Comparison of ENCODE assay signal across 22 cellular contexts in the genomic region with DNA sequence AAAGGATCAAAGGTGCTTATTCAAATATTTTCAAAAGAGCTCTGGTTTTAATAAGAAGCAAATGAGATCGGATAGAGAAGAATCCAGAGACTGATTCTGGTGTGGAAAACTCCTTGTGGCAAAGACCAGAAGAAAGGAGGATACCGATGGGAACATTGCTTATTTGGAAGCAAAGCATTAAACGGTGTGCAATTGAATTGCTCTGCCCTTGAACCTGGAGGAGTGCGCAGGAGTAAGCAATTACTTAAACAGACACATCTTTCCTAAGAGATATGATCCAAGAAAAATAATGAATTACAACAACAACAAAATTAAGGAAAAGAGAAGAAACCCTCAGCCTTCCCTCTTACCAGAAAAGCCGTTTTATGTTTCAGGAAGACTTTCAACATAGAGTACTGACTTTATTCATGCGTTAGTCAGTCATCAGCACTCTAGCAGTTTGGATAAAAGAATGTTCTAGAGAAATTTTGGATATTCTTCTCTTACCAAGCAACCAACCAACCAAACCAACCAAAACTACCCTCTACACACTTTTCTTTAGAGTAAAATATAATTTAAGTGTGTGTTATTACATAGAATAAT.
DNase-seq lines count a peak whose midpoint lies in the region; ATAC-seq and TF ChIP-seq lines count a peak whose summit lies in the region.
"Had no signal": no experiment of that assay in that cellular context is flagged by ENCODE, and none has a peak within 500 bp of the region (broad histone marks: within the 10 kb centered on the region; RNA-seq: fewer than 3 reads in every experiment).

No MANE protein-coding gene starts in this region.

- POLR2A ChIA-PET in SK-N-SH (lab: Yijun Ruan, JAX): no interaction called here

- no peaks in the 10 kb centered on the region for H4K20me1 ChIP-seq in SK-N-SH (ENCODE audit: insufficient read depth)
- H4K20me1 ChIP-seq: BLaER1 treated with 17β-estradiol and CSF1 and Interleukin-3, amounts not matched to agents 10 nM and 100 nM had no signal

- CTCF ChIA-PET in SK-N-SH (lab: Yijun Ruan, JAX): no interaction called here

- H3K36me3 Mint-ChIP-seq in mesothelial cell of epicardium: no peaks in the 10 kb centered on the region
- H3K36me3 Mint-ChIP-seq: CD14-positive monocyte had no signal

- H3K4me3 ChIP-seq in SK-N-SH (ENCODE audit: low read depth in 2 of 2, low read length in 1 of 2): no peak overlapping the region
- H3K4me3 ChIP-seq in ovary: no peak overlapping the region
- no peak overlapping the region for H3K4me3 ChIP-seq in testis
- H3K4me3 ChIP-seq: BLaER1 treated with 17β-estradiol and CSF1 and Interleukin-3, amounts not matched to agents 10 nM and 100 nM; GM23248 had no signal

- no peaks in the 10 kb centered on the region for H3K27me3 Mint-ChIP-seq in mesothelial cell of epicardium (ENCODE audit: low read depth)

- H3K9me3 ChIP-seq in SK-N-SH (peaks cover 12% of the 10 kb centered on the region; the same call in 1 of the 2 replicates), ovary (no peaks in the 10 kb centered on the region), testis (no peaks in the 10 kb centered on the region)
- H3K9me3 ChIP-seq: BE2C had no signal

- TF ChIP-seq CTCF in SK-N-SH (IDR thresholded peaks at IDR 0.05) (no peak), mesothelial cell of epicardium (IDR thresholded peaks at IDR 0.05; ENCODE audit: unreplicated experiment) (no peak), ovary (IDR thresholded peaks at IDR 0.05) (no peak), testis (IDR thresholded peaks at IDR 0.05) (no peak)

- H3K9ac ChIP-seq in SK-N-SH: no peak overlapping the region
- H3K9ac ChIP-seq: BLaER1 treated with 17β-estradiol and CSF1 and Interleukin-3, amounts not matched to agents 10 nM and 100 nM; GM23248 had no signal

- H3K9me2 ChIP-seq in SK-N-SH: no peaks in the 10 kb centered on the region

- H3K4me1 ChIP-seq in SK-N-SH (ENCODE audit: control insufficient read depth in 1 of 2, insufficient read depth in 2 of 2, low read depth in 1 of 2, low read length in 1 of 2): no peaks in the 10 kb centered on the region; a peak in 2 of 4 replicates
- H3K4me1 ChIP-seq in ovary (ENCODE audit: insufficient read depth): peaks cover 5% of the 10 kb centered on the region
- peaks cover 22% of the 10 kb centered on the region for H3K4me1 ChIP-seq in testis
- H3K4me1 ChIP-seq: BE2C; BLaER1 treated with 17β-estradiol and CSF1 and Interleukin-3, amounts not matched to agents 10 nM and 100 nM had no signal

- peak overlapping the region; percentile 50 for H3K27ac Mint-ChIP-seq in mesothelial cell of epicardium
- H3K27ac Mint-ChIP-seq: CD14-positive monocyte; CD4-positive, alpha-beta T cell; CD8-positive, alpha-beta memory T cell had no signal

- H3K79me2 ChIP-seq in SK-N-SH (ENCODE audit: insufficient read depth): no peaks in the 10 kb centered on the region

- ATAC-seq in SK-N-SH treated with all-trans-retinoic acid at 6 μM for 48 hours (no peak), HG02588 (IDR thresholded peaks at IDR 0.05; ENCODE audit: unreplicated experiment) (no peak), GM21526 (IDR thresholded peaks at IDR 0.05; ENCODE audit: low FRiP score, unreplicated experiment) (no peak)

- H2AFZ ChIP-seq in SK-N-SH (ENCODE audit: low read depth): peak overlapping the region; percentile 47; the same call in 1 of the 2 replicates
- H2AFZ ChIP-seq: GM23248 had no signal

- H3K4me1 Mint-ChIP-seq in mesothelial cell of epicardium: peaks cover 20% of the 10 kb centered on the region
- H3K4me1 Mint-ChIP-seq: CD14-positive monocyte; CD8-positive, alpha-beta memory T cell had no signal

- TF ChIP-seq EP300 in SK-N-SH (IDR thresholded peaks at IDR 0.05; ENCODE audit: borderline replicate concordance in 1 of 2, low read depth in 1 of 2, low read length in 1 of 2) (no peak), ovary (IDR thresholded peaks at IDR 0.05) (no peak)

- H3K4me2 ChIP-seq in SK-N-SH: no peak overlapping the region
- H3K4me2 ChIP-seq: BLaER1 treated with 17β-estradiol and CSF1 and Interleukin-3, amounts not matched to agents 10 nM and 100 nM had no signal

- H3K36me3 ChIP-seq in SK-N-SH (replicated peaks in 1 of 2; ENCODE audit: control insufficient read depth in 1 of 2, insufficient read depth in 2 of 2, low read length in 1 of 2) (no peaks in the 10 kb centered on the region), ovary (no peaks in the 10 kb centered on the region), testis (ENCODE audit: low read depth, missing control alignments) (no peaks in the 10 kb centered on the region)
- H3K36me3 ChIP-seq: BE2C; BLaER1 treated with 17β-estradiol and CSF1 and Interleukin-3, amounts not matched to agents 10 nM and 100 nM had no signal

- DNase-seq in SK-N-SH: no peak
- no peak for DNase-seq in mesothelial cell of epicardium (ENCODE audit: low spot score in 2 of 2, unreplicated experiment in 2 of 2)
- DNase-seq in ovary: peak in 3 of 5 donors; percentile 16 to 39 (median 24)
- DNase-seq in testis: peak; percentile 49
- DNase-seq in ACHN: no peak
- DNase-seq: AML-193; BE2C; Calu3; CD4-positive, alpha-beta T cell; CD8-positive, alpha-beta memory T cell; COR-L47; DMS153; DND-41; GM23248; H7; HCEC 1CT had no signal

- WGBS in SK-N-SH (ENCODE audit: low lambda C conversion rate): 22% methylated on average over 6 of the region's 6 CpGs
- WGBS in ovary, 3 donors: 7 to 15% (median 7%) methylated on average over 6 of the region's 6 CpGs
- 28 to 41% methylated on average over 6 of the region's 6 CpGs for WGBS in testis, 2 donors

- H3K4me3 Mint-ChIP-seq in mesothelial cell of epicardium: no peak overlapping the region
- H3K4me3 Mint-ChIP-seq: CD14-positive monocyte; CD4-positive, alpha-beta T cell; CD8-positive, alpha-beta memory T cell had no signal

- intact Hi-C loops in ovary (cut with DNase I): no loop called here
- intact Hi-C loops in testis (cut with DNase I; ENCODE audit: low total_unique reads): no loop called here

- TF ChIP-seq POLR2A in ovary (IDR thresholded peaks at IDR 0.05) (no peak), testis (IDR thresholded peaks at IDR 0.05) (no peak)

- no peaks in the 10 kb centered on the region for H3F3A ChIP-seq in SK-N-SH (replicated peaks; ENCODE audit: insufficient read depth)

- no peaks in the 10 kb centered on the region for H3K27me3 ChIP-seq in SK-N-SH (ENCODE audit: insufficient read depth)
- no peaks in the 10 kb centered on the region for H3K27me3 ChIP-seq in ovary
- no peaks in the 10 kb centered on the region for H3K27me3 ChIP-seq in testis
- H3K27me3 ChIP-seq: BE2C; BLaER1 treated with 17β-estradiol and CSF1 and Interleukin-3, amounts not matched to agents 10 nM and 100 nM had no signal

- TF ChIP-seq RAD21 in SK-N-SH (IDR thresholded peaks at IDR 0.05; ENCODE audit: low read length): no peak

- peaks cover 9% of the 10 kb centered on the region for H3K9me3 Mint-ChIP-seq in mesothelial cell of epicardium
- H3K9me3 Mint-ChIP-seq: CD4-positive, alpha-beta T cell; CD8-positive, alpha-beta memory T cell had no signal

- H3K27ac ChIP-seq in SK-N-SH (ENCODE audit: low read depth in 2 of 2, low read length in 1 of 2) (no peak overlapping the region), ovary (peak overlapping the region in 1 of 2 donors; percentile 28), testis (peak overlapping the region in 1 of 2 donors; percentile 52)
- H3K27ac ChIP-seq: 22Rv1; BLaER1 treated with 17β-estradiol and CSF1 and Interleukin-3, amounts not matched to agents 10 nM and 100 nM; GM23248 had no signal

- in situ Hi-C loops in ACHN (cut with HindIII; ENCODE audit: low pct_ligation_motif_present, low pct_unique_long_range_greater_than_20kb, low sequenced_read_pairs): no loop called here

TF ChIP-seq in SK-N-SH, 30 proteins besides CTCF, POLR2A, EP300 and RAD21 (continues in another document):
- TF ChIP-seq, protein P1, sequence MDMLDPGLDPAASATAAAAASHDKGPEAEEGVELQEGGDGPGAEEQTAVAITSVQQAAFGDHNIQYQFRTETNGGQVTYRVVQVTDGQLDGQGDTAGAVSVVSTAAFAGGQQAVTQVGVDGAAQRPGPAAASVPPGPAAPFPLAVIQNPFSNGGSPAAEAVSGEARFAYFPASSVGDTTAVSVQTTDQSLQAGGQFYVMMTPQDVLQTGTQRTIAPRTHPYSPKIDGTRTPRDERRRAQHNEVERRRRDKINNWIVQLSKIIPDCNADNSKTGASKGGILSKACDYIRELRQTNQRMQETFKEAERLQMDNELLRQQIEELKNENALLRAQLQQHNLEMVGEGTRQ (IDR thresholded peaks at IDR 0.05; ENCODE audit: borderline replicate concordance, low read depth, low read length): no peak
- TF ChIP-seq, protein P2, sequence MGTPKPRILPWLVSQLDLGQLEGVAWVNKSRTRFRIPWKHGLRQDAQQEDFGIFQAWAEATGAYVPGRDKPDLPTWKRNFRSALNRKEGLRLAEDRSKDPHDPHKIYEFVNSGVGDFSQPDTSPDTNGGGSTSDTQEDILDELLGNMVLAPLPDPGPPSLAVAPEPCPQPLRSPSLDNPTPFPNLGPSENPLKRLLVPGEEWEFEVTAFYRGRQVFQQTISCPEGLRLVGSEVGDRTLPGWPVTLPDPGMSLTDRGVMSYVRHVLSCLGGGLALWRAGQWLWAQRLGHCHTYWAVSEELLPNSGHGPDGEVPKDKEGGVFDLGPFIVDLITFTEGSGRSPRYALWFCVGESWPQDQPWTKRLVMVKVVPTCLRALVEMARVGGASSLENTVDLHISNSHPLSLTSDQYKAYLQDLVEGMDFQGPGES (IDR thresholded peaks at IDR 0.05; ENCODE audit: low read depth, low read length): no peak
- no peak for TF ChIP-seq MEF2A (IDR thresholded peaks at IDR 0.05; ENCODE audit: borderline replicate concordance, low read depth)

TF ChIP-seq in SK-N-SH treated with all-trans-retinoic acid at 6 μM for 48 hours, 23 proteins besides CTCF, POLR2A, EP300 and RAD21 (continues in another document):
- no peak for TF ChIP-seq CSDC2 (CRISPR knock-in tag; IDR thresholded peaks at IDR 0.05)
- TF ChIP-seq RARB (CRISPR knock-in tag; IDR thresholded peaks at IDR 0.05): no peak
- no peak for TF ChIP-seq ZFP3 (CRISPR knock-in tag; IDR thresholded peaks at IDR 0.05)
- no peak for TF ChIP-seq ISL1 (CRISPR knock-in tag; IDR thresholded peaks at IDR 0.05)

Comparison
In these comparisons a context has a peak if more than half of its experiments do, and no peak if none do; other contexts are left out.
1. DNase-seq: peak in ovary (3 of 5) and testis (single experiment); none in SK-N-SH (single experiment), mesothelial cell of epicardium (0 of 2) and ACHN (single experiment).